29 cellular contexts compared by ENCODE assay signal in the genomic region with DNA sequence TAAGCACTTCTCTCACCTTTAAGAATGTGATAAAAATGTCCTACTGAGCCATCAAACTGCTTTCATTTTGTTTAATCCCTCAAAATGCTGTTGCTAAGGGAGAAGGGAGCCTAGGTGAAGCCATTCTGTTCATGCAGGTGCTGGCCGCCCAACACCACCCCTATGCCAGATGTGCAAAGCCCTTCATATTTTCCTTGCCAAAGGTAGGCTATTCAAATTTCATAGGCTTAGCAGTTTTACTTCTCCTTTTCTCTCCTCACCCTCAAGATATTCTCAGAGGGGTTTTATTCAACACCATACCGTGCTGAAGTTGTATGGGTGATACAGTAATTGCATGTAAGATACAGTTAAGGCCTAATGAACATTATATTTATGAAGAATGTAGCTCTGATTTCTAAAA.
DNase-seq lines count a peak whose midpoint lies in the region; ATAC-seq and TF ChIP-seq lines count a peak whose summit lies in the region.
"Had no signal": no experiment of that assay in that cellular context is flagged by ENCODE, and none has a peak within 500 bp of the region (broad histone marks: within the 10 kb centered on the region; RNA-seq: fewer than 3 reads in every experiment).

No MANE protein-coding gene starts in this region.

- no peaks in the 10 kb centered on the region for H3K9me3 ChIP-seq in SJCRH30 (replicated peaks)
- H3K9me3 ChIP-seq: breast epithelium, prostate gland, vagina had no signal

- H3K27me3 Mint-ChIP-seq in natural killer cell (ENCODE audit: low read depth in 2 of 2), result no peaks in the 10 kb centered on the region
- H3K27me3 Mint-ChIP-seq: dendritic cell treated with granulocyte-macrophage colony-stimulating factor and Interleukin-4, amounts not matched to agents 40 ng/mL and 50 ng/mL, for 4 days; natural killer cell treated with Interleukin-12 subunit alpha and Interleukin-12 subunit beta and Interleukin-15 and Interleukin-18, amount 100 ng/mL, for 72 hours had no signal

- no peak overlapping the region for H3K27ac ChIP-seq in SJCRH30
- H3K27ac ChIP-seq: breast epithelium, foreskin keratinocyte, PC-9, prostate gland, vagina had no signal

- intact Hi-C loops in natural killer cell (cut with micrococcal nuclease), result no loop called here

- no peaks in the 10 kb centered on the region for H3K27me3 ChIP-seq in SJCRH30
- H3K27me3 ChIP-seq: breast epithelium, foreskin keratinocyte, vagina had no signal

- H3K36me3 Mint-ChIP-seq in natural killer cell, result no peaks in the 10 kb centered on the region
- H3K36me3 Mint-ChIP-seq: CD8-positive, alpha-beta memory T cell; natural killer cell treated with Interleukin-12 subunit alpha and Interleukin-12 subunit beta and Interleukin-15 and Interleukin-18, amount 100 ng/mL, for 72 hours had no signal

- no peak overlapping the region for H3K4me3 Mint-ChIP-seq in natural killer cell
- H3K4me3 Mint-ChIP-seq: CD8-positive, alpha-beta memory T cell; dendritic cell treated with granulocyte-macrophage colony-stimulating factor and Interleukin-4, amounts not matched to agents 40 ng/mL and 50 ng/mL, for 4 days; natural killer cell treated with Interleukin-12 subunit alpha and Interleukin-12 subunit beta and Interleukin-15 and Interleukin-18, amount 100 ng/mL, for 72 hours had no signal

- H3K4me3 ChIP-seq in SJCRH30, result no peak overlapping the region
- H3K4me3 ChIP-seq: breast epithelium, PC-9, prostate gland, vagina had no signal

- peaks cover 4 to 5% of the 10 kb centered on the region in 2 donors for H3K9me3 Mint-ChIP-seq in natural killer cell
- H3K9me3 Mint-ChIP-seq: dendritic cell treated with granulocyte-macrophage colony-stimulating factor and Interleukin-4, amounts not matched to agents 40 ng/mL and 50 ng/mL, for 4 days had no signal

- no peaks in the 10 kb centered on the region for H3K36me3 ChIP-seq in SJCRH30
- H3K36me3 ChIP-seq: breast epithelium, prostate gland, vagina had no signal

- no peaks in the 10 kb centered on the region for H3K4me1 ChIP-seq in SJCRH30
- H3K4me1 ChIP-seq: breast epithelium, foreskin keratinocyte, prostate gland, vagina had no signal

- ATAC-seq in GM18909 (IDR thresholded peaks at IDR 0.05; ENCODE audit: poor library complexity, unreplicated experiment), result peak; percentile 58
- ATAC-seq in HG02571 (IDR thresholded peaks at IDR 0.05; ENCODE audit: unreplicated experiment), result peak; percentile 65
- peak; percentile 73 for ATAC-seq in HG03342 (IDR thresholded peaks at IDR 0.05; ENCODE audit: unreplicated experiment)
- no peak for ATAC-seq in natural killer cell
- ATAC-seq: activated CD4-positive, CD25-positive, alpha-beta regulatory T cell treated with anti-CD3 and anti-CD28 coated beads, Interleukin-2, amount 50 U/mL, for 24 hours; natural killer cell treated with Interleukin-12 subunit alpha and Interleukin-12 subunit beta and Interleukin-15 and Interleukin-18, amount 100 ng/mL, for 72 hours had no signal

- DNase-seq in RPMI8226 (peak; percentile 89), COLO668 (lab: John Stamatoyannopoulos, UW; ENCODE audit: unreplicated experiment) (no peak), SJCRH30 (no peak), natural killer cell (no peak), DMS114 treated with DMSO at 0.1 percent for 48 hours (lab: John Stamatoyannopoulos, UW; ENCODE audit: unreplicated experiment) (no peak)
- DNase-seq: activated CD8-positive, alpha-beta memory T cell treated with anti-CD3 and anti-CD28 coated beads for 24 hours; CD8-positive, alpha-beta memory T cell; foreskin keratinocyte; HCEC 1CT; hypothalamus; Kasumi-1; kidney; mammary epithelial cell; NCI-H1417 treated with DMSO at 0.1 percent for 48 hours; PC-9; small intestine; stimulated activated CD4-positive, alpha-beta T cell treated with anti-CD3 and anti-CD28 coated beads, Interleukin-4, amount 100 ng/mL, for 4 hours; substantia nigra; T-helper 9 cell had no signal

- H3K27ac Mint-ChIP-seq in natural killer cell, result no peak overlapping the region
- H3K27ac Mint-ChIP-seq: activated T-helper 2 cell treated with anti-CD3 and anti-CD28 coated beads, Interferon-gamma antibody, Interleukin-2, Interleukin-4, amounts not matched to agents 10 μg/mL and 5 μg/mL and 100 μg/mL, durations not matched to agents 14 hours and 24 hours and 36 hours; CD8-positive, alpha-beta memory T cell; dendritic cell treated with granulocyte-macrophage colony-stimulating factor and Interleukin-4, amounts not matched to agents 40 ng/mL and 50 ng/mL, for 4 days; natural killer cell treated with Interleukin-12 subunit alpha and Interleukin-12 subunit beta and Interleukin-15 and Interleukin-18, amount 100 ng/mL, for 72 hours had no signal

- TF ChIP-seq CTCF in natural killer cell (IDR thresholded peaks at IDR 0.05), result no peak

- no peaks in the 10 kb centered on the region for H3K4me1 Mint-ChIP-seq in natural killer cell
- H3K4me1 Mint-ChIP-seq: CD8-positive, alpha-beta memory T cell had no signal

Comparison
In these comparisons a context has a peak if more than half of its experiments do, and no peak if none do; other contexts are left out.
1. ATAC-seq: peak in GM18909 (single experiment), HG02571 (single experiment) and HG03342 (single experiment); none in natural killer cell (0 of 3).